ENCODE assay signal across 1 cellular context in genomic region chr5:140875085-140876065, GRCh38.
A peak's percentile ranks its signal among the peaks of the same experiment; 100 is the strongest.
TF ChIP-seq lines count a peak whose summit lies in the region.

TSS of gene PCDHA12 (plus strand) at chr5:140875308. CDS start at chr5:140875473, 165 bp downstream.

TF ChIP-seq in K562, 482 proteins besides CTCF, POLR2A, EP300 and RAD21:
- TF ChIP-seq TFE3 (CRISPR knock-in tag; IDR thresholded peaks at IDR 0.05) (peak; percentile 64), MTA1 (IDR thresholded peaks at IDR 0.05; ENCODE audit: borderline replicate concordance) (no peak)
